24 cellular contexts compared by ENCODE assay signal in the genomic region with DNA sequence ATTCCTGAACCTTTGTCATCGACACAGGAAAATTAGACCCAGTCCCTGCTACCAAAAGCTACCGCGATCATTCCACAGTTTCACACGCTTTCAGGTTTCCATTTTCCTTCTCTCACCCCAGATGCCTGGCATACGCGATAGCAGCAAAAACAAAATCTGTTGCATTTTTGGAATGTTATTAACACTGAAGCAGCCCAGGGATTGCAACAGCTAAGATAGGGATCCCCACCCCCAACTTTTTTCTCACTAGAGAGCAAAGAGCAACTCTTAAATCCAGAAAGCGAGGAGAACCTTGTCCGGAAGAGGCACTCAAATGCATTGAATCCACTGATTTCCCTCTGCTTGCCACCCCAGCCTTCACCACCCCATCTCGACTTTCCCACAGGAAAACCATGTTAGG. TPM values are rescaled to one million over a fixed set of nuclear protein-coding genes. Genes with fewer than 3 reads are reported as not detected.
A peak's percentile ranks its signal among the peaks of the same experiment; 100 is the strongest.
DNase-seq lines count a peak whose midpoint lies in the region; ATAC-seq and TF ChIP-seq lines count a peak whose summit lies in the region.
"Had no signal": no experiment of that assay in that cellular context is flagged by ENCODE, and none has a peak within 500 bp of the region (broad histone marks: within the 10 kb centered on the region; RNA-seq: fewer than 3 reads in every experiment).

No MANE protein-coding gene starts in this region.

- peaks cover 61% of the 10 kb centered on the region for H3K4me1 Mint-ChIP-seq in brain

- H3K27me3 ChIP-seq in heart left ventricle: no peaks in the 10 kb centered on the region
- H3K27me3 ChIP-seq in mesendoderm (ENCODE audit: insufficient read depth, low read length, poor library complexity): no peaks in the 10 kb centered on the region
- no peaks in the 10 kb centered on the region for H3K27me3 ChIP-seq in neuronal stem cell (ENCODE audit: control insufficient read depth in 3 of 3, insufficient read depth in 3 of 3, low read depth in 1 of 3, low read length in 3 of 3)
- no peaks in the 10 kb centered on the region for H3K27me3 ChIP-seq in trophoblast cell (ENCODE audit: insufficient read depth, low read length)

- no peak for TF ChIP-seq POLR2A in heart left ventricle (IDR thresholded peaks at IDR 0.05)

- no peak overlapping the region for H3K4ac ChIP-seq in mesendoderm (ENCODE audit: low read depth, low read length)
- no peak overlapping the region for H3K4ac ChIP-seq in neuronal stem cell (ENCODE audit: low read length)
- no peak overlapping the region for H3K4ac ChIP-seq in trophoblast cell (ENCODE audit: low read depth, low read length)

- H3K4me2 ChIP-seq in mesendoderm (ENCODE audit: low read length) (no peak overlapping the region), neuronal stem cell (ENCODE audit: insufficient read depth, low read length, poor library complexity, severe bottlenecking) (no peak overlapping the region), trophoblast cell (ENCODE audit: low read length) (no peak overlapping the region)
- H3K4me2 ChIP-seq: GM23338 had no signal

- H2AFZ ChIP-seq in neuronal stem cell (ENCODE audit: low read length) (peak overlapping the region; percentile 6), trophoblast cell (ENCODE audit: insufficient read depth, low read length, poor library complexity) (no peak overlapping the region)
- H2AFZ ChIP-seq: GM23338 had no signal

- no peak overlapping the region for H4K5ac ChIP-seq in mesendoderm (ENCODE audit: low read length)

- H3K27ac ChIP-seq in heart left ventricle (peak overlapping the region in 7 of 12 donors; percentile 9 to 89 (median 77)), mesendoderm (ENCODE audit: low read depth, low read length) (no peak overlapping the region), neuronal stem cell (replicated peaks; ENCODE audit: low read length) (no peak overlapping the region), trophoblast cell (ENCODE audit: low read depth, low read length) (no peak overlapping the region)
- H3K27ac ChIP-seq: 22Rv1 had no signal

- no peak overlapping the region for H3K9ac ChIP-seq in mesendoderm (ENCODE audit: low read length)
- no peak overlapping the region for H3K9ac ChIP-seq in neuronal stem cell (ENCODE audit: low read depth, low read length, poor library complexity)
- no peak overlapping the region for H3K9ac ChIP-seq in trophoblast cell (ENCODE audit: low read length)

- intact Hi-C loops in heart left ventricle (cut with DNase I): loop anchor here in 2 of 10 donors (5.0 to 10.0 kb wide), 2 partner anchors 45 to 67 kb away; a partner anchor contains a TSS
- intact Hi-C loops in left ventricle myocardium superior (cut with micrococcal nuclease): no loop called here

- DNase-seq in heart left ventricle (no peak), left ventricle myocardium superior (no peak), mesendoderm (no peak), neuronal stem cell (ENCODE audit: low spot score) (no peak), GM19238 (ENCODE audit: insufficient read length, low spot score) (no peak), trophoblast cell (no peak)
- DNase-seq: ACHN; C1 segment of cervical spinal cord; Calu3; CD8-positive, alpha-beta T cell; DMS153; Karpas-422; NCI-H1694 treated with DMSO at 0.1 percent for 48 hours; NCI-H2081 treated with DMSO at 0.1 percent for 48 hours; NCI-H2171 treated with DMSO at 0.1 percent for 48 hours; NCI-H446; NCI-H526; OCI-M1 had no signal

- H3K27me3 Mint-ChIP-seq in brain: no peaks in the 10 kb centered on the region

- H4K8ac ChIP-seq in mesendoderm (ENCODE audit: low read depth, low read length) (peak overlapping the region; percentile 13), neuronal stem cell (ENCODE audit: low read depth, low read length) (no peak overlapping the region), trophoblast cell (ENCODE audit: low read depth, low read length) (no peak overlapping the region)

- peak overlapping the region in 2 of 5 experiments; percentile 8 to 35 for H3K4me3 Mint-ChIP-seq in brain
- H3K4me3 Mint-ChIP-seq: CD8-positive, alpha-beta T cell; GM23338 had no signal

- H3K14ac ChIP-seq in neuronal stem cell (ENCODE audit: low read length) (no peak overlapping the region), trophoblast cell (ENCODE audit: low read length) (no peak overlapping the region)

- H3K36me3 Mint-ChIP-seq in brain: no peaks in the 10 kb centered on the region
- H3K36me3 Mint-ChIP-seq: CD8-positive, alpha-beta T cell had no signal

- H4K91ac ChIP-seq in neuronal stem cell (ENCODE audit: low read depth, low read length, poor library complexity) (no peak overlapping the region), trophoblast cell (ENCODE audit: low read depth, low read length) (no peak overlapping the region)

- no peak overlapping the region for H3K4me3 ChIP-seq in heart left ventricle
- no peak overlapping the region for H3K4me3 ChIP-seq in mesendoderm (ENCODE audit: low read length)
- H3K4me3 ChIP-seq in neuronal stem cell (ENCODE audit: low read length in 2 of 2): no peak overlapping the region
- no peak overlapping the region for H3K4me3 ChIP-seq in trophoblast cell (ENCODE audit: low read depth, low read length)
- H3K4me3 ChIP-seq: GM23338 had no signal

- no peaks in the 10 kb centered on the region for H3K9me3 ChIP-seq in heart left ventricle
- H3K9me3 ChIP-seq in neuronal stem cell (replicated peaks in 1 of 2; ENCODE audit: control insufficient read depth in 2 of 2, insufficient read depth in 1 of 2, low read depth in 1 of 2, low read length in 2 of 2): no peaks in the 10 kb centered on the region
- H3K9me3 ChIP-seq in trophoblast cell (ENCODE audit: insufficient read depth, low read depth, low read length): no peaks in the 10 kb centered on the region

- H2BK12ac ChIP-seq in neuronal stem cell (ENCODE audit: low read length) (no peak overlapping the region), trophoblast cell (ENCODE audit: low read length) (no peak overlapping the region)

- ATAC-seq in heart left ventricle: no peak
- no peak for ATAC-seq in left ventricle myocardium superior
- no peak for ATAC-seq in GM21515 (IDR thresholded peaks at IDR 0.05; ENCODE audit: unreplicated experiment)
- ATAC-seq: CD8-positive, alpha-beta T cell; GM23338; HCT116; Right ventricle myocardium inferior had no signal

- H3K27ac Mint-ChIP-seq in brain: peak overlapping the region in 4 of 5 experiments; percentile 12 to 96 (median 52)
- H3K27ac Mint-ChIP-seq: CD8-positive, alpha-beta T cell; GM23338 had no signal

- H3K9me3 Mint-ChIP-seq in brain: peaks cover 0 to 6% (median 0%) of the 10 kb centered on the region in 5 experiments
- H3K9me3 Mint-ChIP-seq: CD8-positive, alpha-beta T cell; GM23338 had no signal

- H2BK15ac ChIP-seq in mesendoderm (replicated peaks; ENCODE audit: low read depth): no peak overlapping the region
- H2BK15ac ChIP-seq in neuronal stem cell (ENCODE audit: low read length): no peak overlapping the region

- H3K4me1 ChIP-seq in heart left ventricle: peaks cover 5 to 64% (median 28%) of the 10 kb centered on the region in 12 donors
- H3K4me1 ChIP-seq in mesendoderm (ENCODE audit: control insufficient read depth, low read depth, low read length): no peaks in the 10 kb centered on the region
- H3K4me1 ChIP-seq in neuronal stem cell (ENCODE audit: control insufficient read depth in 2 of 2, insufficient read depth in 1 of 2, low read depth in 1 of 2, low read length in 2 of 2): peaks cover 5 to 14% of the 10 kb centered on the region in 2 donors
- H3K4me1 ChIP-seq in trophoblast cell (ENCODE audit: control insufficient read depth in 1 of 2, insufficient read depth in 2 of 2, low read length in 2 of 2): peaks cover 0 to 2% of the 10 kb centered on the region in 2 experiments

- H3K79me2 ChIP-seq in mesendoderm (ENCODE audit: control insufficient read depth, insufficient read depth, low read length): no peaks in the 10 kb centered on the region
- H3K79me2 ChIP-seq in trophoblast cell (ENCODE audit: control insufficient read depth, insufficient read depth, low read length, poor library complexity): no peaks in the 10 kb centered on the region

- 91 to 93% (median 92%) methylated on average over 9 of the region's 9 CpGs for WGBS in heart left ventricle, 4 donors
- WGBS in mesendoderm (ENCODE audit: extremely low coverage, insufficient coverage, low lambda C conversion rate): no CpG with 5 or more reads among the region's 9 CpGs
- WGBS in neuronal stem cell (ENCODE audit: extremely low coverage in 2 of 2, insufficient read length in 2 of 2, insufficient replicate concordance in 1 of 2), 2 donors: no CpG with 5 or more reads among the region's 9 CpGs
- no CpG with 5 or more reads among the region's 9 CpGs for WGBS in trophoblast cell (ENCODE audit: extremely low coverage, insufficient coverage, insufficient read length)

- H2BK5ac ChIP-seq in mesendoderm (ENCODE audit: low read length) (no peak overlapping the region), neuronal stem cell (ENCODE audit: low read length) (no peak overlapping the region), trophoblast cell (ENCODE audit: low read depth, low read length, poor library complexity) (no peak overlapping the region)

- H4K12ac ChIP-seq in trophoblast cell (ENCODE audit: low read depth, low read length): no peak overlapping the region

- TF ChIP-seq CTCF in heart left ventricle (IDR thresholded peaks at IDR 0.05) (no peak), brain (conservative IDR thresholded peaks at IDR 0.05) (no peak)

- H2AK5ac ChIP-seq in mesendoderm (ENCODE audit: low read length) (no peak overlapping the region), neuronal stem cell (ENCODE audit: low read depth, low read length) (no peak overlapping the region), trophoblast cell (ENCODE audit: low read length) (no peak overlapping the region)

- no peaks in the 10 kb centered on the region for H3K79me1 ChIP-seq in mesendoderm (ENCODE audit: low read length)
- H3K79me1 ChIP-seq in neuronal stem cell (ENCODE audit: low read depth, low read length): no peaks in the 10 kb centered on the region
- no peaks in the 10 kb centered on the region for H3K79me1 ChIP-seq in trophoblast cell (ENCODE audit: low read length)

- H3K23ac ChIP-seq in mesendoderm (ENCODE audit: low read length) (no peak overlapping the region), neuronal stem cell (ENCODE audit: low read depth, low read length, poor library complexity) (no peak overlapping the region), trophoblast cell (ENCODE audit: low read length) (no peak overlapping the region)

- H3K36me3 ChIP-seq in heart left ventricle (no peaks in the 10 kb centered on the region), mesendoderm (ENCODE audit: control insufficient read depth, insufficient read depth, low read length) (no peaks in the 10 kb centered on the region), neuronal stem cell (replicated peaks in 1 of 2; ENCODE audit: control insufficient read depth in 2 of 2, insufficient read depth in 2 of 2, low read length in 2 of 2) (no peaks in the 10 kb centered on the region), trophoblast cell (ENCODE audit: control insufficient read depth in 1 of 2, insufficient read depth in 2 of 2, low read length in 2 of 2) (no peaks in the 10 kb centered on the region)

- no peak overlapping the region for H3K18ac ChIP-seq in mesendoderm (ENCODE audit: low read length)
- H3K18ac ChIP-seq in neuronal stem cell (ENCODE audit: low read length): no peak overlapping the region
- H3K18ac ChIP-seq in trophoblast cell (ENCODE audit: low read length): no peak overlapping the region

- H3K56ac ChIP-seq in mesendoderm (ENCODE audit: low read length): no peak overlapping the region

- no peak overlapping the region for H2BK120ac ChIP-seq in mesendoderm (ENCODE audit: low read depth, low read length)
- H2BK120ac ChIP-seq in neuronal stem cell (ENCODE audit: low read depth, low read length): no peak overlapping the region
- no peak overlapping the region for H2BK120ac ChIP-seq in trophoblast cell (ENCODE audit: insufficient read depth, low read length, poor library complexity)

RNA-seq across cellular contexts. Expression of a gene that starts 8.9 kb away (rescaled TPM):
- 10 to 100 TPM in 1 of 9 donors, 1 to 10 TPM in 8; 1.5 to 13.9 (median 2.4) TPM for total RNA-seq in heart left ventricle
- polyA plus RNA-seq in heart left ventricle: 10 to 100 TPM in 1 of 2 donors, 1 to 10 TPM in 1; 2.8 to 13.8 TPM
- total RNA-seq in left ventricle myocardium superior: 1.5 TPM
- polyA plus RNA-seq in brain (ENCODE audit: insufficient read depth, low read depth, low replicate concordance): not detected
- polyA plus RNA-seq in mesendoderm (2013, experiment 1 of 2): not detected
- polyA plus RNA-seq in mesendoderm (2013, experiment 2 of 2): not detected
- not detected for polyA plus RNA-seq in neuronal stem cell (2013, experiment 1 of 2)
- not detected for polyA plus RNA-seq in neuronal stem cell (2013, experiment 2 of 2)
- not detected in 2 replicates for polyA plus RNA-seq in trophoblast cell (2013)
- total RNA-seq: Calu3; CD8-positive, alpha-beta T cell; GM23338 had no signal
- polyA plus RNA-seq: GM23338 had no signal

Comparison
In these comparisons a context has a peak if more than half of its experiments do, and no peak if none do; other contexts are left out.
1. H3K27ac ChIP-seq: peak in heart left ventricle (7 of 12); none in mesendoderm (single experiment), neuronal stem cell (single experiment) and trophoblast cell (single experiment).